Comparison of ENCODE assay signal across 11 cellular contexts in genomic region chr12:101823039-101823438, GRCh38. TPM values are rescaled to one million over a fixed set of nuclear protein-coding genes. Genes with fewer than 3 reads are reported as not detected.
A peak's percentile ranks its signal among the peaks of the same experiment; 100 is the strongest.
DNase-seq lines count a peak whose midpoint lies in the region; ATAC-seq and TF ChIP-seq lines count a peak whose summit lies in the region.
"Had no signal": no experiment of that assay in that cellular context is flagged by ENCODE, and none has a peak within 500 bp of the region (broad histone marks: within the 10 kb centered on the region; RNA-seq: fewer than 3 reads in every experiment).

No MANE protein-coding gene starts in this region.

- H3K4me3 Mint-ChIP-seq in activated naive CD4-positive, alpha-beta T cell treated with anti-CD3 and anti-CD28 coated beads, Interleukin-2, amount 50 U/mL, for 24 hours, result peak overlapping the region; percentile 44
- no peak overlapping the region for H3K4me3 Mint-ChIP-seq in activated CD8-positive, alpha-beta T cell treated with anti-CD3 and anti-CD28 coated beads for 36 hours
- no peak overlapping the region for H3K4me3 Mint-ChIP-seq in stimulated activated naive B cell treated with anti-CD40 and anti-IgM and Interleukin-4, amounts not matched to agents 10 μg/mL and 1 μg/mL and 100 μg/mL, for 72 hours

- peaks cover 3% of the 10 kb centered on the region for H3K36me3 Mint-ChIP-seq in activated naive CD4-positive, alpha-beta T cell treated with anti-CD3 and anti-CD28 coated beads, Interleukin-2, amount 50 U/mL, for 24 hours
- peaks cover 28% of the 10 kb centered on the region for H3K36me3 Mint-ChIP-seq in activated CD8-positive, alpha-beta T cell treated with anti-CD3 and anti-CD28 coated beads for 36 hours (ENCODE audit: low read depth)
- peaks cover 15 to 28% of the 10 kb centered on the region in 2 donors for H3K36me3 Mint-ChIP-seq in stimulated activated naive B cell treated with anti-CD40 and anti-IgM and Interleukin-4, amounts not matched to agents 10 μg/mL and 1 μg/mL and 100 μg/mL, for 72 hours

- POLR2A ChIA-PET in activated CD8-positive, alpha-beta T cell treated with anti-CD3 and anti-CD28 coated beads for 36 hours (lab: Charles Lee), result interaction anchor here (0.8 to 1.5 kb wide), 4 partner anchors 10 to 28 kb away, joined by 3 to 6 read pairs (median 3); no protein-coding TSS in a partner anchor

- ATAC-seq in activated CD8-positive, alpha-beta T cell treated with anti-CD3 and anti-CD28 coated beads for 36 hours, result no peak
- no peak for ATAC-seq in stimulated activated naive B cell treated with anti-CD40 and anti-IgM and Interleukin-4, amounts not matched to agents 10 μg/mL and 1 μg/mL and 100 μg/mL, for 72 hours (replicated peaks)

- H3K27me3 Mint-ChIP-seq in activated naive CD4-positive, alpha-beta T cell treated with anti-CD3 and anti-CD28 coated beads, Interleukin-2, amount 50 U/mL, for 24 hours, result no peaks in the 10 kb centered on the region
- no peaks in the 10 kb centered on the region for H3K27me3 Mint-ChIP-seq in activated CD8-positive, alpha-beta T cell treated with anti-CD3 and anti-CD28 coated beads for 36 hours
- H3K27me3 Mint-ChIP-seq in stimulated activated naive B cell treated with anti-CD40 and anti-IgM and Interleukin-4, amounts not matched to agents 10 μg/mL and 1 μg/mL and 100 μg/mL, for 72 hours, result no peaks in the 10 kb centered on the region

- H3K27ac ChIP-seq in iPS-20b (ENCODE audit: low read length), result peak overlapping the region; percentile 32

- H3K4me1 ChIP-seq in iPS-20b (ENCODE audit: insufficient read depth, low read length), result peaks cover 46% of the 10 kb centered on the region

- CTCF ChIA-PET in activated CD8-positive, alpha-beta T cell treated with anti-CD3 and anti-CD28 coated beads for 36 hours (lab: Charles Lee), result interaction anchor here (0.8 to 11.4 kb wide), 5 partner anchors 13 to 68 kb away, joined by 3 to 143 read pairs (median 4); no protein-coding TSS in a partner anchor

- no peaks in the 10 kb centered on the region for H3K9me3 Mint-ChIP-seq in activated naive CD4-positive, alpha-beta T cell treated with anti-CD3 and anti-CD28 coated beads, Interleukin-2, amount 50 U/mL, for 24 hours
- H3K9me3 Mint-ChIP-seq in activated CD8-positive, alpha-beta T cell treated with anti-CD3 and anti-CD28 coated beads for 36 hours, result peaks cover 7% of the 10 kb centered on the region
- peaks cover 0 to 6% of the 10 kb centered on the region in 2 donors for H3K9me3 Mint-ChIP-seq in stimulated activated naive B cell treated with anti-CD40 and anti-IgM and Interleukin-4, amounts not matched to agents 10 μg/mL and 1 μg/mL and 100 μg/mL, for 72 hours

- H3K9me3 ChIP-seq in iPS-20b (ENCODE audit: insufficient read depth, low read depth, low read length), result no peaks in the 10 kb centered on the region

- H3K36me3 ChIP-seq in iPS-20b (ENCODE audit: insufficient read depth, low read depth, low read length), result 0 out of 2 replicates have a peak, but pooled peaks cover 3% of the 10 kb centered on the region

- DNase-seq in activated naive CD4-positive, alpha-beta T cell treated with anti-CD3 and anti-CD28 coated beads, Interleukin-2, amount 50 U/mL, for 16 hours, result no peak
- no peak for DNase-seq in activated CD8-positive, alpha-beta T cell treated with anti-CD3 and anti-CD28 coated beads for 36 hours
- no peak for DNase-seq in stimulated activated naive B cell treated with anti-CD40 and anti-IgM and Interleukin-4, amounts not matched to agents 10 μg/mL and 1 μg/mL and 100 μg/mL, for 72 hours
- DNase-seq in NCI-H524 (lab: John Stamatoyannopoulos, UW), result no peak
- no peak for DNase-seq in DMS 273 (lab: John Stamatoyannopoulos, UW; ENCODE audit: unreplicated experiment)
- DNase-seq in NCI-H2081 (lab: John Stamatoyannopoulos, UW), result no peak
- DNase-seq: NCI-H1048, NCI-H2171 treated with DMSO at 0.1 percent for 48 hours had no signal

- no peak for TF ChIP-seq CTCF in activated CD8-positive, alpha-beta T cell treated with anti-CD3 and anti-CD28 coated beads for 36 hours (IDR thresholded peaks at IDR 0.05)

- H3K9ac ChIP-seq in iPS-20b (ENCODE audit: low read depth, low read length), result no peak overlapping the region; the same call in 1 of the 2 replicates

- peak overlapping the region; percentile 51; the same call in 1 of the 2 replicates for H3K4me3 ChIP-seq in iPS-20b (ENCODE audit: low read length)
- H3K4me3 ChIP-seq: lung had no signal

- H3K27me3 ChIP-seq in iPS-20b (ENCODE audit: insufficient read depth, low read length), result no peaks in the 10 kb centered on the region

- intact Hi-C loops in activated CD8-positive, alpha-beta T cell treated with anti-CD3 and anti-CD28 coated beads for 36 hours (cut with micrococcal nuclease), result no loop called here

- H3K27ac Mint-ChIP-seq in activated naive CD4-positive, alpha-beta T cell treated with anti-CD3 and anti-CD28 coated beads, Interleukin-2, amount 50 U/mL, for 24 hours, result peak overlapping the region; percentile 62
- H3K27ac Mint-ChIP-seq in activated CD8-positive, alpha-beta T cell treated with anti-CD3 and anti-CD28 coated beads for 36 hours, result peak overlapping the region; percentile 46
- peak overlapping the region; percentile 53 for H3K27ac Mint-ChIP-seq in stimulated activated naive B cell treated with anti-CD40 and anti-IgM and Interleukin-4, amounts not matched to agents 10 μg/mL and 1 μg/mL and 100 μg/mL, for 72 hours

- H3K4me1 Mint-ChIP-seq in activated naive CD4-positive, alpha-beta T cell treated with anti-CD3 and anti-CD28 coated beads, Interleukin-2, amount 50 U/mL, for 24 hours, result peaks cover 80% of the 10 kb centered on the region
- H3K4me1 Mint-ChIP-seq in activated CD8-positive, alpha-beta T cell treated with anti-CD3 and anti-CD28 coated beads for 36 hours (ENCODE audit: low read depth), result peaks cover 80% of the 10 kb centered on the region
- H3K4me1 Mint-ChIP-seq in stimulated activated naive B cell treated with anti-CD40 and anti-IgM and Interleukin-4, amounts not matched to agents 10 μg/mL and 1 μg/mL and 100 μg/mL, for 72 hours, result peaks cover 40 to 72% of the 10 kb centered on the region in 2 donors

RNA-seq across cellular contexts. Expression of gene GNPTAB, which starts 7.7 kb away (rescaled TPM):
- total RNA-seq in activated CD8-positive, alpha-beta T cell treated with anti-CD3 and anti-CD28 coated beads for 36 hours, result 10 to 100 TPM; 52.4 to 56.9 TPM

RNA-seq across cellular contexts. Expression of gene DRAM1, which starts 54.3 kb away (rescaled TPM):
- 1 to 10 TPM; 3.8 to 4.3 TPM for total RNA-seq in activated CD8-positive, alpha-beta T cell treated with anti-CD3 and anti-CD28 coated beads for 36 hours
